Comparison of ENCODE assay signal across 7 cellular contexts in genomic region chr3:132038198-132038825, GRCh38. TPM values are rescaled to one million over a fixed set of nuclear protein-coding genes. Genes with fewer than 3 reads are reported as not detected.
DNase-seq lines count a peak whose midpoint lies in the region; ATAC-seq and TF ChIP-seq lines count a peak whose summit lies in the region.

No MANE protein-coding gene starts in this region.

- no peak overlapping the region for H3K4me3 Mint-ChIP-seq in nephron
- H3K4me3 Mint-ChIP-seq in activated CD4-positive, alpha-beta T cell treated with anti-CD3 and anti-CD28 coated beads for 36 hours = no peak overlapping the region
- no peak overlapping the region for H3K4me3 Mint-ChIP-seq in activated naive CD8-positive, alpha-beta T cell treated with anti-CD3 and anti-CD28 coated beads, Interleukin-2, amount 50 U/mL, for 24 hours

- H3K4me1 Mint-ChIP-seq in nephron = no peaks in the 10 kb centered on the region
- H3K4me1 Mint-ChIP-seq in activated CD4-positive, alpha-beta T cell treated with anti-CD3 and anti-CD28 coated beads for 36 hours = peaks cover 12% of the 10 kb centered on the region
- H3K4me1 Mint-ChIP-seq in activated naive CD8-positive, alpha-beta T cell treated with anti-CD3 and anti-CD28 coated beads, Interleukin-2, amount 50 U/mL, for 24 hours = peaks cover 6% of the 10 kb centered on the region

- no peak for ATAC-seq in activated CD4-positive, alpha-beta T cell treated with anti-CD3 and anti-CD28 coated beads for 36 hours
- ATAC-seq in activated naive CD8-positive, alpha-beta T cell treated with anti-CD3 and anti-CD28 coated beads, Interleukin-2, amount 50 U/mL, for 24 hours = no peak

- peaks cover 45% of the 10 kb centered on the region for H3K27me3 Mint-ChIP-seq in nephron (ENCODE audit: low read depth)
- H3K27me3 Mint-ChIP-seq in activated CD4-positive, alpha-beta T cell treated with anti-CD3 and anti-CD28 coated beads for 36 hours = peaks cover 46% of the 10 kb centered on the region
- H3K27me3 Mint-ChIP-seq in activated naive CD8-positive, alpha-beta T cell treated with anti-CD3 and anti-CD28 coated beads, Interleukin-2, amount 50 U/mL, for 24 hours = peaks cover 33% of the 10 kb centered on the region

- no peaks in the 10 kb centered on the region for H3K36me3 Mint-ChIP-seq in nephron (ENCODE audit: low read depth)
- no peaks in the 10 kb centered on the region for H3K36me3 Mint-ChIP-seq in activated CD4-positive, alpha-beta T cell treated with anti-CD3 and anti-CD28 coated beads for 36 hours (ENCODE audit: low read depth)
- no peaks in the 10 kb centered on the region for H3K36me3 Mint-ChIP-seq in activated naive CD8-positive, alpha-beta T cell treated with anti-CD3 and anti-CD28 coated beads, Interleukin-2, amount 50 U/mL, for 24 hours (ENCODE audit: low read depth)

- intact Hi-C loops in activated CD4-positive, alpha-beta T cell treated with anti-CD3 and anti-CD28 coated beads for 36 hours (cut with DNase I, micrococcal nuclease) = loop anchor here in 1 of 2 experiments (1.0 to 5.0 kb wide), 3 partner anchors 142 to 360 kb away; no protein-coding TSS in a partner anchor

- H3K9me3 Mint-ChIP-seq in nephron = peaks cover 2% of the 10 kb centered on the region
- H3K9me3 Mint-ChIP-seq in activated CD4-positive, alpha-beta T cell treated with anti-CD3 and anti-CD28 coated beads for 36 hours (ENCODE audit: low read depth) = no peaks in the 10 kb centered on the region
- no peaks in the 10 kb centered on the region for H3K9me3 Mint-ChIP-seq in activated naive CD8-positive, alpha-beta T cell treated with anti-CD3 and anti-CD28 coated beads, Interleukin-2, amount 50 U/mL, for 24 hours

- in situ Hi-C loops in astrocyte of the cerebellum (cut with HindIII; ENCODE audit: low sequenced_read_pairs) = loop anchor here (25.0 kb wide), 1 partner anchor 976 kb away; no protein-coding TSS in a partner anchor

- H3K4me3 ChIP-seq in astrocyte of the cerebellum (ENCODE audit: low read depth, low read length) = no peak overlapping the region

- DNase-seq in NCI-H1417 treated with DMSO at 0.1 percent for 48 hours (lab: John Stamatoyannopoulos, UW) = peak; percentile 28
- no peak for DNase-seq in astrocyte of the cerebellum (ENCODE audit: low read depth)
- DNase-seq in activated CD4-positive, alpha-beta T cell treated with anti-CD3 and anti-CD28 coated beads for 36 hours = no peak
- DNase-seq in cerebellar nuclear complex (lab: John Stamatoyannopoulos, UW) = no peak
- DNase-seq in activated naive CD8-positive, alpha-beta T cell treated with anti-CD3 and anti-CD28 coated beads, Interleukin-2, amount 50 U/mL, for 24 hours = no peak

- POLR2A ChIA-PET in activated CD4-positive, alpha-beta T cell treated with anti-CD3 and anti-CD28 coated beads for 36 hours (lab: Charles Lee) = no interaction called here

- CTCF ChIA-PET in activated CD4-positive, alpha-beta T cell treated with anti-CD3 and anti-CD28 coated beads for 36 hours (lab: Charles Lee) = interaction anchor here (0.8 to 2.3 kb wide), 9 partner anchors 8 to 305 kb away, joined by 3 to 10 read pairs (median 3); no protein-coding TSS in a partner anchor

- TF ChIP-seq CTCF in GM12873 (IDR thresholded peaks at IDR 0.05; ENCODE audit: insufficient read depth, low read depth, low read length, missing control alignments) = peak; percentile 57
- peak; percentile 64 for TF ChIP-seq CTCF in astrocyte of the cerebellum (IDR thresholded peaks at IDR 0.05; ENCODE audit: low read depth, low read length, missing control alignments)
- peak; percentile 51 to 60 (median 59) for TF ChIP-seq CTCF in nephron (IDR thresholded peaks at IDR 0.05; ENCODE audit: unreplicated experiment in 3 of 3)

- no peak overlapping the region for H3K27ac Mint-ChIP-seq in nephron
- H3K27ac Mint-ChIP-seq in activated CD4-positive, alpha-beta T cell treated with anti-CD3 and anti-CD28 coated beads for 36 hours = no peak overlapping the region
- H3K27ac Mint-ChIP-seq in activated naive CD8-positive, alpha-beta T cell treated with anti-CD3 and anti-CD28 coated beads, Interleukin-2, amount 50 U/mL, for 24 hours = no peak overlapping the region

RNA-seq across cellular contexts. Expression of gene CPNE4, which starts 3.5 kb away (rescaled TPM):
- total RNA-seq in activated CD4-positive, alpha-beta T cell treated with anti-CD3 and anti-CD28 coated beads for 36 hours = not detected
